Comparison of ENCODE assay signal across 27 cellular contexts in the genomic region with DNA sequence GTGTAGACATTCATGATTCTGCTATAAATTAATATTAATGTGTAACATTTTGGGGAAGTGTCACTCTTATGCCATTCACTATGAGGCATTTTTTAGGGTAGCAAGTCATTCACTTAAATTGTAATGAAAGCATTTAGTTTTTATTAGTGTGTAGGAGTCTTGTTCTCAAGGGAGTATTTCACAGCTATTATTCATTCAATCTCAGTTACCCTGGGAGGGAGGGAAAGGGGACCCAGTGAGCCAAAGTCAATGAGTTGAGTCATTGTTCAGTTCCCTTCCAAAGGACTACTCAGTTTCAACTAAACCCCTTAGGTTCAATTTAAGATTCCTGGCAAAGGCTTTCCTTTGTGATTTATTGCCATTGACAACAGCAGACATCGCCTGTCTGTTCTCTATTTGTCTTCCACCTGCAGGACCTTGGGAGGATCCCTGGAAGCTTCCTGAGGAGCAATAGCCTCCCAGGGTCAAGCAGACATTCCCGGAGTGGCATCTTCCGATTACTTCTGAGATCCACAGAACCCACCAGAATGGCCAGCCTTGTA. TPM values are rescaled to one million over a fixed set of nuclear protein-coding genes. Genes with fewer than 3 reads are reported as not detected.
DNase-seq lines count a peak whose midpoint lies in the region; ATAC-seq and TF ChIP-seq lines count a peak whose summit lies in the region.
"Had no signal": no experiment of that assay in that cellular context is flagged by ENCODE, and none has a peak within 500 bp of the region (broad histone marks: within the 10 kb centered on the region; RNA-seq: fewer than 3 reads in every experiment).

No MANE protein-coding gene starts in this region.

- H3K27me3 ChIP-seq in suprapubic skin = no peaks in the 10 kb centered on the region
- H3K27me3 ChIP-seq: adrenal gland; BLaER1 treated with 17β-estradiol and CSF1 and Interleukin-3, amounts not matched to agents 10 nM and 100 nM; neutrophil; SJCRH30; uterus had no signal

- DNase-seq in COLO829 (ENCODE audit: low spot score) = peak; percentile 87
- peak; percentile 37 for DNase-seq in NCI-H226
- peak; percentile 27 for DNase-seq in epithelial cell of prostate (ENCODE audit: low read depth, low spot score)
- peak; percentile 61 for DNase-seq in kidney glomerular epithelial cell (lab: John Stamatoyannopoulos, UW)
- no peak for DNase-seq in suprapubic skin (ENCODE audit: low spot score in 2 of 2)
- no peak for DNase-seq in stimulated activated CD8-positive, alpha-beta memory T cell treated with anti-CD3 and anti-CD28 coated beads, Interleukin-4, amount 100 ng/mL, for 48 hours
- DNase-seq: activated CD4-positive, alpha-beta T cell treated with anti-CD3 and anti-CD28 coated beads, Interleukin-2, amount 50 U/mL, for 48 hours; activated gamma-delta T cell treated with Interleukin-2 at 50 U/mL for 16 hours; adrenal gland; caudate nucleus; GDM1; head of caudate nucleus; lower lobe of right lung; NCI-H1417 treated with DMSO at 0.1 percent for 48 hours; NCI-H526 treated with DMSO at 0.1 percent for 48 hours; retina; SJCRH30; uterus; WERI-Rb-1 had no signal

- no peak overlapping the region for H3K27ac Mint-ChIP-seq in stimulated activated memory B cell treated with anti-CD40 and anti-IgM and Interleukin-4, amounts not matched to agents 10 μg/mL and 1 μg/mL and 100 μg/mL, for 72 hours
- H3K27ac Mint-ChIP-seq: T-helper 1 cell treated with Interleukin-12 subunit alpha and Interleukin-12 subunit beta and Interleukin-4 antibody, amounts not matched to agents 30 μg/mL and 1 μg/mL, for 36 hours had no signal

- TF ChIP-seq EP300 in suprapubic skin (IDR thresholded peaks at IDR 0.05) = no peak

- H3K9me3 ChIP-seq in suprapubic skin = no peaks in the 10 kb centered on the region
- H3K9me3 ChIP-seq: A549; adrenal gland; BLaER1 treated with 17β-estradiol and CSF1 and Interleukin-3, amounts not matched to agents 10 nM and 100 nM; lower lobe of right lung; neutrophil; SJCRH30; uterus had no signal

- peaks cover 46% of the 10 kb centered on the region for H3K27me3 Mint-ChIP-seq in stimulated activated memory B cell treated with anti-CD40 and anti-IgM and Interleukin-4, amounts not matched to agents 10 μg/mL and 1 μg/mL and 100 μg/mL, for 72 hours

- TF ChIP-seq CTCF in suprapubic skin (IDR thresholded peaks at IDR 0.05) = peak in 1 of 2 donors; percentile 10

- H3K9me3 Mint-ChIP-seq in stimulated activated memory B cell treated with anti-CD40 and anti-IgM and Interleukin-4, amounts not matched to agents 10 μg/mL and 1 μg/mL and 100 μg/mL, for 72 hours = peaks cover 3% of the 10 kb centered on the region
- H3K9me3 Mint-ChIP-seq: T-helper 1 cell treated with Interleukin-12 subunit alpha and Interleukin-12 subunit beta and Interleukin-4 antibody, amounts not matched to agents 30 μg/mL and 1 μg/mL, for 36 hours had no signal

- H3K27ac ChIP-seq in epithelial cell of prostate = no peak overlapping the region
- no peak overlapping the region for H3K27ac ChIP-seq in suprapubic skin
- H3K27ac ChIP-seq: A549; adrenal gland; BLaER1 treated with 17β-estradiol and CSF1 and Interleukin-3, amounts not matched to agents 10 nM and 100 nM; lower lobe of right lung; neutrophil; SJCRH30; uterus; WERI-Rb-1 had no signal

- H3K4me1 ChIP-seq in suprapubic skin = no peaks in the 10 kb centered on the region
- H3K4me1 ChIP-seq: A549, adrenal gland, lower lobe of right lung, SJCRH30, uterus had no signal

- ATAC-seq in stimulated activated memory B cell treated with anti-CD40 and anti-IgM and Interleukin-4, amounts not matched to agents 10 μg/mL and 1 μg/mL and 100 μg/mL, for 72 hours = no peak
- no peak for ATAC-seq in HG03354 (IDR thresholded peaks at IDR 0.05; ENCODE audit: poor library complexity, severe bottlenecking, unreplicated experiment)
- ATAC-seq: A549, HepG2, lower lobe of right lung had no signal

- TF ChIP-seq POLR2A in suprapubic skin (IDR thresholded peaks at IDR 0.05) = no peak

- no peaks in the 10 kb centered on the region for H3K36me3 ChIP-seq in suprapubic skin
- H3K36me3 ChIP-seq: adrenal gland; BLaER1 treated with 17β-estradiol and CSF1 and Interleukin-3, amounts not matched to agents 10 nM and 100 nM; lower lobe of right lung; neutrophil; SJCRH30; uterus; WERI-Rb-1 had no signal

- no peak overlapping the region for H3K4me3 Mint-ChIP-seq in stimulated activated memory B cell treated with anti-CD40 and anti-IgM and Interleukin-4, amounts not matched to agents 10 μg/mL and 1 μg/mL and 100 μg/mL, for 72 hours
- H3K4me3 Mint-ChIP-seq: T-helper 1 cell treated with Interleukin-12 subunit alpha and Interleukin-12 subunit beta and Interleukin-4 antibody, amounts not matched to agents 30 μg/mL and 1 μg/mL, for 36 hours had no signal

- H3K36me3 Mint-ChIP-seq in stimulated activated memory B cell treated with anti-CD40 and anti-IgM and Interleukin-4, amounts not matched to agents 10 μg/mL and 1 μg/mL and 100 μg/mL, for 72 hours = no peaks in the 10 kb centered on the region

- 70% methylated on average over 3 of the region's 3 CpGs for WGBS in suprapubic skin

- H3K4me1 Mint-ChIP-seq in stimulated activated memory B cell treated with anti-CD40 and anti-IgM and Interleukin-4, amounts not matched to agents 10 μg/mL and 1 μg/mL and 100 μg/mL, for 72 hours = no peaks in the 10 kb centered on the region

- H3K4me3 ChIP-seq in suprapubic skin = no peak overlapping the region
- H3K4me3 ChIP-seq: A549; adrenal gland; BLaER1 treated with 17β-estradiol and CSF1 and Interleukin-3, amounts not matched to agents 10 nM and 100 nM; lower lobe of right lung; SJCRH30; uterus had no signal

RNA-seq across cellular contexts. Expression of a gene that starts 29.3 kb away (rescaled TPM):
- 10 to 100 TPM in 1 of 4 donors, 1 to 10 TPM in 3; 5.4 to 14.2 (median 6.1) TPM for total RNA-seq in suprapubic skin
- total RNA-seq: OCI-LY7 had no signal

Comparison
In these comparisons a context has a peak if more than half of its experiments do, and no peak if none do; other contexts are left out.
1. DNase-seq: peak in COLO829 (single experiment), NCI-H226 (single experiment), epithelial cell of prostate (single experiment) and kidney glomerular epithelial cell (single experiment); none in suprapubic skin (0 of 2) and stimulated activated CD8-positive, alpha-beta memory T cell treated with anti-CD3 and anti-CD28 coated beads, Interleukin-4, amount 100 ng/mL, for 48 hours (single experiment).